1 cellular context compared by ENCODE assay signal in the genomic region with DNA sequence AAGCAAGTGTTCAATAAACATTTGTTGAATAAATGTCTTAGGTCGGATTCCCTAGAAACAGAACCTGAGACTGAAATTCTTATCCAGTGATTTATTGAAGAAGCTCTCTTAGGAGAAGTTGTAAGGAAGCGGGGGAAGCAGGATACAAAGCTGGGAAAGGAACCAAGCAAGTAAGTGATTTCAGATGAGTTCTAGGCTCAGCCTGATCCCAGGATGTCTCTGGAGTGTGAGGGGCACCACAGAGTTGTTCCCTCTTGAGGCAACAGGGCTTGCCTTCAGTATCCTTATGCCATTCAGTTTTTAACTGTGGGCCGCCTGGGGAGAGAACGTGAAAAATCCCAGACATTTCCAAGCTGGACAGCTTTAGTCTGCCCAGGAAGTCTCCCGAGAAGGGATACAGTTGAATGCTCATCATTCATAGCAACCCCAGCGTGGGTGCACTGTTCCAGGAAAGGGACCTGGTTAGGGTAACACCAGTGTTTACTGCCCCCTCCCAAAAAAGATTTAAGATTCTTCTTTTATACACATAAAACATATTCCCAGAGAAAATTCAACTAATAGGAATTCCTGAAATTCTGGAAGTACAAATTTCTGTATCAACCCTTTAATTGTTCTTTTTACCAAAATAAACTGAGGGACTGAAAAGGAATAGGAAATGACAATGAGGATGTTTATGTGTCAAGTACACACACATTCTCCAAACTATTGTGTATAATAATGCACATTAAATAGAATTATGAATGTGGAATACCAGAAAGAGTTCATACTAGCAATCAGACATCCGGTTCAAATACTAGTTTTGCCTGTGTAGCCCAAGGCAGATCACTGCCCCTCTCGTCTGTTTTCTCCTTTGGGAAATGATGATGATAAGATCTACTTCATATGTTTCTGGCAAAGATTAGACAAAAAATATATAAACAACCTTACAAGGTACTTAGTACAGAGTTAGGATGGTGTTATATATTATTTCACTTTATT.
TF ChIP-seq lines count a peak whose summit lies in the region.

No MANE protein-coding gene starts in this region.

TF ChIP-seq in GM23338, 12 proteins besides CTCF, POLR2A, EP300 and RAD21 (continued from another document):
- TF ChIP-seq, protein P1, sequence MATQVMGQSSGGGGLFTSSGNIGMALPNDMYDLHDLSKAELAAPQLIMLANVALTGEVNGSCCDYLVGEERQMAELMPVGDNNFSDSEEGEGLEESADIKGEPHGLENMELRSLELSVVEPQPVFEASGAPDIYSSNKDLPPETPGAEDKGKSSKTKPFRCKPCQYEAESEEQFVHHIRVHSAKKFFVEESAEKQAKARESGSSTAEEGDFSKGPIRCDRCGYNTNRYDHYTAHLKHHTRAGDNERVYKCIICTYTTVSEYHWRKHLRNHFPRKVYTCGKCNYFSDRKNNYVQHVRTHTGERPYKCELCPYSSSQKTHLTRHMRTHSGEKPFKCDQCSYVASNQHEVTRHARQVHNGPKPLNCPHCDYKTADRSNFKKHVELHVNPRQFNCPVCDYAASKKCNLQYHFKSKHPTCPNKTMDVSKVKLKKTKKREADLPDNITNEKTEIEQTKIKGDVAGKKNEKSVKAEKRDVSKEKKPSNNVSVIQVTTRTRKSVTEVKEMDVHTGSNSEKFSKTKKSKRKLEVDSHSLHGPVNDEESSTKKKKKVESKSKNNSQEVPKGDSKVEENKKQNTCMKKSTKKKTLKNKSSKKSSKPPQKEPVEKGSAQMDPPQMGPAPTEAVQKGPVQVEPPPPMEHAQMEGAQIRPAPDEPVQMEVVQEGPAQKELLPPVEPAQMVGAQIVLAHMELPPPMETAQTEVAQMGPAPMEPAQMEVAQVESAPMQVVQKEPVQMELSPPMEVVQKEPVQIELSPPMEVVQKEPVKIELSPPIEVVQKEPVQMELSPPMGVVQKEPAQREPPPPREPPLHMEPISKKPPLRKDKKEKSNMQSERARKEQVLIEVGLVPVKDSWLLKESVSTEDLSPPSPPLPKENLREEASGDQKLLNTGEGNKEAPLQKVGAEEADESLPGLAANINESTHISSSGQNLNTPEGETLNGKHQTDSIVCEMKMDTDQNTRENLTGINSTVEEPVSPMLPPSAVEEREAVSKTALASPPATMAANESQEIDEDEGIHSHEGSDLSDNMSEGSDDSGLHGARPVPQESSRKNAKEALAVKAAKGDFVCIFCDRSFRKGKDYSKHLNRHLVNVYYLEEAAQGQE (IDR thresholded peaks at IDR 0.05; ENCODE audit: unreplicated experiment), result no peak
- TF ChIP-seq STAT1 (IDR thresholded peaks at IDR 0.05; ENCODE audit: unreplicated experiment) (no peak), POLR2AphosphoS5 (IDR thresholded peaks at IDR 0.05; ENCODE audit: low read depth) (no peak), EZH2 (IDR thresholded peaks at IDR 0.05; ENCODE audit: low read depth, unreplicated experiment) (no peak), ZNF114 (CRISPR knock-in tag; IDR thresholded peaks at IDR 0.05) (no peak), EZH2phosphoT487 (IDR thresholded peaks at IDR 0.05; ENCODE audit: unreplicated experiment) (no peak), CREB1 (CRISPR knock-in tag; IDR thresholded peaks at IDR 0.05; ENCODE audit: low read depth) (no peak)
- TF ChIP-seq, protein P2, sequence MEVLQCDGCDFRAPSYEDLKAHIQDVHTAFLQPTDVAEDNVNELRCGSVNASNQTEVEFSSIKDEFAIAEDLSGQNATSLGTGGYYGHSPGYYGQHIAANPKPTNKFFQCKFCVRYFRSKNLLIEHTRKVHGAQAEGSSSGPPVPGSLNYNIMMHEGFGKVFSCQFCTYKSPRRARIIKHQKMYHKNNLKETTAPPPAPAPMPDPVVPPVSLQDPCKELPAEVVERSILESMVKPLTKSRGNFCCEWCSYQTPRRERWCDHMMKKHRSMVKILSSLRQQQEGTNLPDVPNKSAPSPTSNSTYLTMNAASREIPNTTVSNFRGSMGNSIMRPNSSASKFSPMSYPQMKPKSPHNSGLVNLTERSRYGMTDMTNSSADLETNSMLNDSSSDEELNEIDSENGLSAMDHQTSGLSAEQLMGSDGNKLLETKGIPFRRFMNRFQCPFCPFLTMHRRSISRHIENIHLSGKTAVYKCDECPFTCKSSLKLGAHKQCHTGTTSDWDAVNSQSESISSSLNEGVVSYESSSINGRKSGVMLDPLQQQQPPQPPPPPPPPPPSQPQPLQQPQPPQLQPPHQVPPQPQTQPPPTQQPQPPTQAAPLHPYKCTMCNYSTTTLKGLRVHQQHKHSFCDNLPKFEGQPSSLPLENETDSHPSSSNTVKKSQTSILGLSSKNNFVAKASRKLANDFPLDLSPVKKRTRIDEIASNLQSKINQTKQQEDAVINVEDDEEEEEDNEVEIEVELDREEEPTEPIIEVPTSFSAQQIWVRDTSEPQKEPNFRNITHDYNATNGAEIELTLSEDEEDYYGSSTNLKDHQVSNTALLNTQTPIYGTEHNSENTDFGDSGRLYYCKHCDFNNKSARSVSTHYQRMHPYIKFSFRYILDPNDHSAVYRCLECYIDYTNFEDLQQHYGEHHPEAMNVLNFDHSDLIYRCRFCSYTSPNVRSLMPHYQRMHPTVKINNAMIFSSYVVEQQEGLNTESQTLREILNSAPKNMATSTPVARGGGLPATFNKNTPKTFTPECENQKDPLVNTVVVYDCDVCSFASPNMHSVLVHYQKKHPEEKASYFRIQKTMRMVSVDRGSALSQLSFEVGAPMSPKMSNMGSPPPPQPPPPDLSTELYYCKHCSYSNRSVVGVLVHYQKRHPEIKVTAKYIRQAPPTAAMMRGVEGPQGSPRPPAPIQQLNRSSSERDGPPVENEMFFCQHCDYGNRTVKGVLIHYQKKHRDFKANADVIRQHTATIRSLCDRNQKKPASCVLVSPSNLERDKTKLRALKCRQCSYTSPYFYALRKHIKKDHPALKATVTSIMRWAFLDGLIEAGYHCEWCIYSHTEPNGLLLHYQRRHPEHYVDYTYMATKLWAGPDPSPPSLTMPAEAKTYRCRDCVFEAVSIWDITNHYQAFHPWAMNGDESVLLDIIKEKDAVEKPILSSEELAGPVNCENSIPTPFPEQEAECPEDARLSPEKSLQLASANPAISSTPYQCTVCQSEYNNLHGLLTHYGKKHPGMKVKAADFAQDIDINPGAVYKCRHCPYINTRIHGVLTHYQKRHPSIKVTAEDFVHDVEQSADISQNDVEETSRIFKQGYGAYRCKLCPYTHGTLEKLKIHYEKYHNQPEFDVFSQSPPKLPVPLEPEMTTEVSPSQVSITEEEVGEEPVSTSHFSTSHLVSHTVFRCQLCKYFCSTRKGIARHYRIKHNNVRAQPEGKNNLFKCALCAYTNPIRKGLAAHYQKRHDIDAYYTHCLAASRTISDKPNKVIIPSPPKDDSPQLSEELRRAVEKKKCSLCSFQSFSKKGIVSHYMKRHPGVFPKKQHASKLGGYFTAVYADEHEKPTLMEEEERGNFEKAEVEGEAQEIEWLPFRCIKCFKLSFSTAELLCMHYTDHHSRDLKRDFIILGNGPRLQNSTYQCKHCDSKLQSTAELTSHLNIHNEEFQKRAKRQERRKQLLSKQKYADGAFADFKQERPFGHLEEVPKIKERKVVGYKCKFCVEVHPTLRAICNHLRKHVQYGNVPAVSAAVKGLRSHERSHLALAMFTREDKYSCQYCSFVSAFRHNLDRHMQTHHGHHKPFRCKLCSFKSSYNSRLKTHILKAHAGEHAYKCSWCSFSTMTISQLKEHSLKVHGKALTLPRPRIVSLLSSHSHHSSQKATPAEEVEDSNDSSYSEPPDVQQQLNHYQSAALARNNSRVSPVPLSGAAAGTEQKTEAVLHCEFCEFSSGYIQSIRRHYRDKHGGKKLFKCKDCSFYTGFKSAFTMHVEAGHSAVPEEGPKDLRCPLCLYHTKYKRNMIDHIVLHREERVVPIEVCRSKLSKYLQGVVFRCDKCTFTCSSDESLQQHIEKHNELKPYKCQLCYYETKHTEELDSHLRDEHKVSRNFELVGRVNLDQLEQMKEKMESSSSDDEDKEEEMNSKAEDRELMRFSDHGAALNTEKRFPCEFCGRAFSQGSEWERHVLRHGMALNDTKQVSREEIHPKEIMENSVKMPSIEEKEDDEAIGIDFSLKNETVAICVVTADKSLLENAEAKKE (CRISPR knock-in tag; IDR thresholded peaks at IDR 0.05), result no peak
- TF ChIP-seq, protein P3, sequence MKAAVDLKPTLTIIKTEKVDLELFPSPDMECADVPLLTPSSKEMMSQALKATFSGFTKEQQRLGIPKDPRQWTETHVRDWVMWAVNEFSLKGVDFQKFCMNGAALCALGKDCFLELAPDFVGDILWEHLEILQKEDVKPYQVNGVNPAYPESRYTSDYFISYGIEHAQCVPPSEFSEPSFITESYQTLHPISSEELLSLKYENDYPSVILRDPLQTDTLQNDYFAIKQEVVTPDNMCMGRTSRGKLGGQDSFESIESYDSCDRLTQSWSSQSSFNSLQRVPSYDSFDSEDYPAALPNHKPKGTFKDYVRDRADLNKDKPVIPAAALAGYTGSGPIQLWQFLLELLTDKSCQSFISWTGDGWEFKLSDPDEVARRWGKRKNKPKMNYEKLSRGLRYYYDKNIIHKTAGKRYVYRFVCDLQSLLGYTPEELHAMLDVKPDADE (IDR thresholded peaks at IDR 0.05), result no peak
